1 cellular context compared by ENCODE assay signal in the genomic region with DNA sequence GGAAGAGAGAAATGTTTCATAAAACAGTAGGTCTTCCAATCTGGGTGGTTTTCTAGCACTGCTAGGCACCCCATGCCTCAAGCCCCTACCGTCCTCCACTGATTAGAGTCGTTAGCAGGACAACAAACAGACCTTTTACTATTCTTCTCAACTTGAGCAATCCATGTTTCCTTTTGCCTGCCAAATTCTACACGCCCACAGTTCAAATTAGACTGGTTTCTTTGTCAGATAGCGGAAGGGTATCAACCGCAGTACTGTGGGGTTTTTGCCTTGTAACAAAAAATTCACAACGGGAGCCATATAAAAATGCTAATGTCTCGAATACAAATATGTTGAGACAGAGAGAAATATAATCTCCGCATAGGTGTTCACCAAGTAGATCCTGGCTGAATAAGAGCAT.
TF ChIP-seq lines count a peak whose summit lies in the region.

No MANE protein-coding gene starts in this region.

TF ChIP-seq in HepG2, 621 proteins besides CTCF, POLR2A, EP300 and RAD21 (continued from another document):
- no peak for TF ChIP-seq ZBED4 (CRISPR knock-in tag; IDR thresholded peaks at IDR 0.05; ENCODE audit: borderline replicate concordance)
- TF ChIP-seq BORCS8-MEF2B (CRISPR knock-in tag; IDR thresholded peaks at IDR 0.05): no peak
- no peak for TF ChIP-seq CSRNP2 (CRISPR knock-in tag; conservative IDR thresholded peaks at IDR 0.05; ENCODE audit: low read depth)
- no peak for TF ChIP-seq ZBTB26 (CRISPR knock-in tag; IDR thresholded peaks at IDR 0.05; ENCODE audit: borderline replicate concordance)
- TF ChIP-seq, protein P1, sequence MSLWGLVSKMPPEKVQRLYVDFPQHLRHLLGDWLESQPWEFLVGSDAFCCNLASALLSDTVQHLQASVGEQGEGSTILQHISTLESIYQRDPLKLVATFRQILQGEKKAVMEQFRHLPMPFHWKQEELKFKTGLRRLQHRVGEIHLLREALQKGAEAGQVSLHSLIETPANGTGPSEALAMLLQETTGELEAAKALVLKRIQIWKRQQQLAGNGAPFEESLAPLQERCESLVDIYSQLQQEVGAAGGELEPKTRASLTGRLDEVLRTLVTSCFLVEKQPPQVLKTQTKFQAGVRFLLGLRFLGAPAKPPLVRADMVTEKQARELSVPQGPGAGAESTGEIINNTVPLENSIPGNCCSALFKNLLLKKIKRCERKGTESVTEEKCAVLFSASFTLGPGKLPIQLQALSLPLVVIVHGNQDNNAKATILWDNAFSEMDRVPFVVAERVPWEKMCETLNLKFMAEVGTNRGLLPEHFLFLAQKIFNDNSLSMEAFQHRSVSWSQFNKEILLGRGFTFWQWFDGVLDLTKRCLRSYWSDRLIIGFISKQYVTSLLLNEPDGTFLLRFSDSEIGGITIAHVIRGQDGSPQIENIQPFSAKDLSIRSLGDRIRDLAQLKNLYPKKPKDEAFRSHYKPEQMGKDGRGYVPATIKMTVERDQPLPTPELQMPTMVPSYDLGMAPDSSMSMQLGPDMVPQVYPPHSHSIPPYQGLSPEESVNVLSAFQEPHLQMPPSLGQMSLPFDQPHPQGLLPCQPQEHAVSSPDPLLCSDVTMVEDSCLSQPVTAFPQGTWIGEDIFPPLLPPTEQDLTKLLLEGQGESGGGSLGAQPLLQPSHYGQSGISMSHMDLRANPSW (CRISPR knock-in tag; IDR thresholded peaks at IDR 0.05; ENCODE audit: borderline replicate concordance): no peak
- TF ChIP-seq, protein P2, sequence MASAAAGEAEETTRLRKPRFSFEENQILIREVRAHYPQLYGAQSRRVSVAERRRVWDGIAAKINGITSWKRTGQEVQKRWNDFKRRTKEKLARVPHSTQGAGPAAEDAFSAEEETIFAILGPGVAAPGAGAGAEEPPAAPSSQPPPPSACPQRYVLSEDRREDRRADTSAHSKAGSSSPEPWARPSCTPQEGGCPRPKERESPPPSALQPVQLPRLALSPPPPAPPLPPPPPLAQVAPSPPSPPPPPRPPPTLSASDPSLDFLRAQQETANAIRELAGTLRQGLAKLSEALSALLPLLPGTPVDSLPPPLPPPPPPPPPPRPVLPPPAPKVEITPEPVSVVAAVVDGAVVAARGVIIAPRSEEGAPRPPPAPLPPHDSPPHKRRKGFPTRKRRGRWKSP (CRISPR knock-in tag; IDR thresholded peaks at IDR 0.05): no peak
- TF ChIP-seq, protein P3, sequence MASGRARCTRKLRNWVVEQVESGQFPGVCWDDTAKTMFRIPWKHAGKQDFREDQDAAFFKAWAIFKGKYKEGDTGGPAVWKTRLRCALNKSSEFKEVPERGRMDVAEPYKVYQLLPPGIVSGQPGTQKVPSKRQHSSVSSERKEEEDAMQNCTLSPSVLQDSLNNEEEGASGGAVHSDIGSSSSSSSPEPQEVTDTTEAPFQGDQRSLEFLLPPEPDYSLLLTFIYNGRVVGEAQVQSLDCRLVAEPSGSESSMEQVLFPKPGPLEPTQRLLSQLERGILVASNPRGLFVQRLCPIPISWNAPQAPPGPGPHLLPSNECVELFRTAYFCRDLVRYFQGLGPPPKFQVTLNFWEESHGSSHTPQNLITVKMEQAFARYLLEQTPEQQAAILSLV (CRISPR knock-in tag; IDR thresholded peaks at IDR 0.05; ENCODE audit: borderline replicate concordance): no peak
- TF ChIP-seq CEBPB (IDR thresholded peaks at IDR 0.05; ENCODE audit: borderline replicate concordance, low read depth, low read length): no peak
- TF ChIP-seq ZNF562 (CRISPR knock-in tag; IDR thresholded peaks at IDR 0.05; ENCODE audit: borderline replicate concordance): no peak
- TF ChIP-seq SP2 (CRISPR knock-in tag; IDR thresholded peaks at IDR 0.05): no peak
- TF ChIP-seq ZNF724P (CRISPR knock-in tag; IDR thresholded peaks at IDR 0.05; ENCODE audit: borderline replicate concordance): no peak
